ENCODE assay signal across 33 cellular contexts in the genomic region with DNA sequence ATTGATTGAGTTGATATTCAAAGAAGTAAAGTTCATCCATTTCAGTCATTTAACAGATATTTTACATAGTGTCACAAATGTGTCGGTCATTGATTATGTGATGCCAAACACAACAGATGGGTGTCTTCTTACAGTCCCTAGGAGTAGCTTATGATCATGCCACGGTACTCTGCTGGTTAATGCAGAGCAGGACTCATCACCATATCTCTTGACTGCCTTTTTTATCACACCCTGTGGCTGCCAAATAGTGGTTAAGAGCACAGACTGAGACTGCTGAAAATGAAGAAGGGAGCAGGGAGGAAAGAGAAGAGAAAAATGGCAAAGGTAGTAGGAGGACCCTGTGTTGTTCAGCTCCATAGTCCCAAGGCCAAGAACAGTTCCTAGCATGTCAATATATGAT.
"Had no signal": no experiment of that assay in that cellular context is flagged by ENCODE, and none has a peak within 500 bp of the region (broad histone marks: within the 10 kb centered on the region; RNA-seq: fewer than 3 reads in every experiment).

No MANE protein-coding gene starts in this region.

- H3K36me3 ChIP-seq: breast epithelium had no signal

- H3K9me3 ChIP-seq: ascending aorta, breast epithelium, esophagus muscularis mucosa, gastrocnemius medialis had no signal

- H3K4me1 Mint-ChIP-seq: activated B cell treated with CpG ODN at 0.5 μM for 24 hours; activated CD4-positive, alpha-beta T cell treated with anti-CD3 and anti-CD28 coated beads for 36 hours; activated T-helper 17 cell treated with anti-CD3 and anti-CD28 coated beads, Interleukin-2, amount 50 U/mL, for 72 hours; brain; central memory CD8-positive, alpha-beta T cell had no signal

- H3K4me3 Mint-ChIP-seq: activated B cell treated with CpG ODN at 0.5 μM for 24 hours; activated CD4-positive, alpha-beta memory T cell treated with anti-CD3 and anti-CD28 coated beads for 36 hours; activated CD4-positive, alpha-beta T cell treated with anti-CD3 and anti-CD28 coated beads for 36 hours; activated CD4-positive, alpha-beta T cell treated with anti-CD3 and anti-CD28 coated beads, Interleukin-2, amount 10 ng/mL, durations not matched to agents 24 days and 14 days; activated CD8-positive, alpha-beta memory T cell treated with anti-CD3 and anti-CD28 coated beads, Interleukin-2, amount 10 ng/mL, durations not matched to agents 7 days and 5 days; activated CD8-positive, alpha-beta T cell treated with anti-CD3 and anti-CD28 coated beads, Interleukin-2, amount 10 ng/mL, durations not matched to agents 7 days and 5 days; activated naive CD4-positive, alpha-beta T cell treated with anti-CD3 and anti-CD28 coated beads for 36 hours; activated T-cell treated with anti-CD3 and anti-CD28 coated beads, Interleukin-2, amount 50 U/mL, for 24 hours; activated T-helper 17 cell treated with anti-CD3 and anti-CD28 coated beads, Interleukin-2, amount 50 U/mL, for 72 hours; brain; central memory CD8-positive, alpha-beta T cell; dendritic cell treated with granulocyte-macrophage colony-stimulating factor and Interleukin-4, amounts not matched to agents 40 ng/mL and 50 ng/mL, for 4 days; effector memory CD8-positive, alpha-beta T cell; T-helper 17 cell; T-helper 2 cell treated with Interferon-gamma antibody and Interleukin-4, amounts not matched to agents 5 μg/mL and 100 μg/mL, for 36 hours had no signal

- H3K36me3 Mint-ChIP-seq: activated naive CD4-positive, alpha-beta T cell treated with anti-CD3 and anti-CD28 coated beads, Interleukin-2, amount 50 U/mL, for 72 hours had no signal

- H3K27ac ChIP-seq: ascending aorta, breast epithelium, cardiac muscle cell, coronary artery, esophagus muscularis mucosa, foreskin keratinocyte, gastrocnemius medialis, WERI-Rb-1 had no signal

- H3K9me3 Mint-ChIP-seq: activated B cell treated with CpG ODN at 0.5 μM for 24 hours; activated CD4-positive, alpha-beta memory T cell treated with anti-CD3 and anti-CD28 coated beads for 36 hours; activated CD4-positive, alpha-beta T cell treated with anti-CD3 and anti-CD28 coated beads, Interleukin-2, amount 10 ng/mL, durations not matched to agents 24 days and 14 days; activated naive CD4-positive, alpha-beta T cell treated with anti-CD3 and anti-CD28 coated beads for 36 hours; activated naive CD4-positive, alpha-beta T cell treated with anti-CD3 and anti-CD28 coated beads, Interleukin-2, amount 50 U/mL, for 72 hours; activated T-cell treated with anti-CD3 and anti-CD28 coated beads, Interleukin-2, amount 50 U/mL, for 24 hours; activated T-helper 17 cell treated with anti-CD3 and anti-CD28 coated beads, Interleukin-2, amount 50 U/mL, for 72 hours; brain; central memory CD8-positive, alpha-beta T cell; dendritic cell treated with granulocyte-macrophage colony-stimulating factor and Interleukin-4, amounts not matched to agents 40 ng/mL and 50 ng/mL, for 4 days; effector memory CD8-positive, alpha-beta T cell; T-helper 2 cell treated with Interferon-gamma antibody and Interleukin-4, amounts not matched to agents 5 μg/mL and 100 μg/mL, for 36 hours had no signal

- H3K27me3 ChIP-seq: ascending aorta, breast epithelium, cardiac muscle cell, esophagus muscularis mucosa, foreskin keratinocyte, gastrocnemius medialis had no signal

- ATAC-seq: activated CD4-positive, alpha-beta T cell treated with anti-CD3 and anti-CD28 coated beads for 36 hours; activated CD4-positive, CD25-positive, alpha-beta regulatory T cell treated with anti-CD3 and anti-CD28 coated beads, Interleukin-2, amount 50 U/mL, for 24 hours; activated CD8-positive, alpha-beta memory T cell treated with anti-CD3 and anti-CD28 coated beads, Interleukin-2, amount 10 ng/mL, durations not matched to agents 7 days and 5 days; activated CD8-positive, alpha-beta T cell treated with anti-CD3 and anti-CD28 coated beads, Interleukin-2, amount 10 ng/mL, durations not matched to agents 7 days and 5 days; activated naive CD4-positive, alpha-beta T cell treated with anti-CD3 and anti-CD28 coated beads, Interleukin-2, amount 50 U/mL, for 72 hours; activated T-helper 17 cell treated with anti-CD3 and anti-CD28 coated beads, Interleukin-2, amount 50 U/mL, for 72 hours; effector memory CD8-positive, alpha-beta T cell; foreskin keratinocyte; gastrocnemius medialis; SK-N-SH treated with all-trans-retinoic acid at 6 μM for 48 hours; T-helper 17 cell had no signal

- H3K4me3 ChIP-seq: ascending aorta, breast epithelium, cardiac muscle cell, coronary artery, esophagus muscularis mucosa, gastrocnemius medialis had no signal

- H3K4me1 ChIP-seq: ascending aorta, breast epithelium, esophagus muscularis mucosa, gastrocnemius medialis had no signal

- H3K27me3 Mint-ChIP-seq: activated B cell treated with CpG ODN at 0.5 μM for 24 hours; activated CD4-positive, alpha-beta memory T cell treated with anti-CD3 and anti-CD28 coated beads for 36 hours; activated CD4-positive, alpha-beta T cell treated with anti-CD3 and anti-CD28 coated beads for 36 hours; activated CD4-positive, alpha-beta T cell treated with anti-CD3 and anti-CD28 coated beads, Interleukin-2, amount 10 ng/mL, durations not matched to agents 24 days and 14 days; activated CD8-positive, alpha-beta memory T cell treated with anti-CD3 and anti-CD28 coated beads, Interleukin-2, amount 10 ng/mL, durations not matched to agents 7 days and 5 days; activated T-cell treated with anti-CD3 and anti-CD28 coated beads, Interleukin-2, amount 50 U/mL, for 24 hours; activated T-helper 17 cell treated with anti-CD3 and anti-CD28 coated beads, Interleukin-2, amount 50 U/mL, for 72 hours; brain; central memory CD8-positive, alpha-beta T cell; dendritic cell treated with granulocyte-macrophage colony-stimulating factor and Interleukin-4, amounts not matched to agents 40 ng/mL and 50 ng/mL, for 4 days; effector memory CD8-positive, alpha-beta T cell; T-helper 17 cell had no signal

- H3K27ac Mint-ChIP-seq: activated B cell treated with CpG ODN at 0.5 μM for 24 hours; activated CD4-positive, alpha-beta memory T cell treated with anti-CD3 and anti-CD28 coated beads for 36 hours; activated CD4-positive, alpha-beta T cell treated with anti-CD3 and anti-CD28 coated beads for 36 hours; activated CD4-positive, alpha-beta T cell treated with anti-CD3 and anti-CD28 coated beads, Interleukin-2, amount 10 ng/mL, durations not matched to agents 24 days and 14 days; activated CD8-positive, alpha-beta memory T cell treated with anti-CD3 and anti-CD28 coated beads, Interleukin-2, amount 10 ng/mL, durations not matched to agents 7 days and 5 days; activated CD8-positive, alpha-beta T cell treated with anti-CD3 and anti-CD28 coated beads, Interleukin-2, amount 10 ng/mL, durations not matched to agents 7 days and 5 days; activated naive CD4-positive, alpha-beta T cell treated with anti-CD3 and anti-CD28 coated beads for 36 hours; activated T-cell treated with anti-CD3 and anti-CD28 coated beads, Interleukin-2, amount 50 U/mL, for 24 hours; activated T-helper 17 cell treated with anti-CD3 and anti-CD28 coated beads, Interleukin-2, amount 50 U/mL, for 72 hours; brain; dendritic cell treated with granulocyte-macrophage colony-stimulating factor and Interleukin-4, amounts not matched to agents 40 ng/mL and 50 ng/mL, for 4 days; effector memory CD8-positive, alpha-beta T cell; T-helper 17 cell; T-helper 2 cell treated with Interferon-gamma antibody and Interleukin-4, amounts not matched to agents 5 μg/mL and 100 μg/mL, for 36 hours had no signal

- DNase-seq: activated B cell treated with CpG ODN at 0.5 μM for 24 hours; activated CD4-positive, alpha-beta memory T cell treated with anti-CD3 and anti-CD28 coated beads for 36 hours; activated CD4-positive, alpha-beta T cell treated with anti-CD3 and anti-CD28 coated beads for 36 hours; activated CD4-positive, alpha-beta T cell treated with anti-CD3 and anti-CD28 coated beads, Interleukin-2, amount 10 ng/mL, durations not matched to agents 24 days and 14 days; activated CD8-positive, alpha-beta memory T cell treated with anti-CD3 and anti-CD28 coated beads, Interleukin-2, amount 10 ng/mL, durations not matched to agents 7 days and 5 days; activated CD8-positive, alpha-beta memory T cell treated with anti-CD3 and anti-CD28 coated beads, Interleukin-2, amount 50 U/mL, for 4 hours; activated CD8-positive, alpha-beta T cell treated with anti-CD3 and anti-CD28 coated beads, Interleukin-2, amount 10 ng/mL, durations not matched to agents 7 days and 5 days; activated effector memory CD4-positive, alpha-beta T cell treated with Interleukin-2 at 50 U/mL for 16 hours; activated gamma-delta T cell treated with Interleukin-2 at 50 U/mL for 16 hours; activated naive CD4-positive, alpha-beta T cell treated with anti-CD3 and anti-CD28 coated beads for 36 hours; activated T-cell treated with anti-CD3 and anti-CD28 coated beads, Interleukin-2, amount 50 U/mL, for 24 hours; effector CD4-positive, alpha-beta T cell; effector memory CD8-positive, alpha-beta T cell; erythroblast; foreskin keratinocyte; gastrocnemius medialis; T-helper 1 cell; T-helper 17 cell; T1000; WERI-Rb-1 had no signal
